In genomic region chr18:21704603-21705364, GRCh38 we compare ENCODE assay signal across 1 cellular context.
A peak's percentile ranks its signal among the peaks of the same experiment; 100 is the strongest.
TF ChIP-seq lines count a peak whose summit lies in the region.

ABHD3 (minus strand) TSS chr18:21704774; CDS start chr18:21704665, 109 bp downstream.

TF ChIP-seq in HepG2, 621 proteins besides CTCF, POLR2A, EP300 and RAD21 (continued from another document and continues in another):
- peak; percentile 81 for TF ChIP-seq HMGXB3 (CRISPR knock-in tag; IDR thresholded peaks at IDR 0.05; ENCODE audit: borderline replicate concordance)
- peak; percentile 15 for TF ChIP-seq RBM39 (IDR thresholded peaks at IDR 0.05; ENCODE audit: low read depth, low read length, poor library complexity, severe bottlenecking)
- peak; percentile 35; the same call in 1 of the 2 replicates for TF ChIP-seq SRY (CRISPR knock-in tag; IDR thresholded peaks at IDR 0.05)
- 0 out of 2 replicates have a peak, but pooled peaks have one; percentile 68 for TF ChIP-seq ZNF749 (CRISPR knock-in tag; IDR thresholded peaks at IDR 0.05; ENCODE audit: borderline replicate concordance)
- peak; percentile 73; the same call in 1 of the 2 replicates for TF ChIP-seq ZNF232 (CRISPR knock-in tag; IDR thresholded peaks at IDR 0.05; ENCODE audit: borderline replicate concordance)
- TF ChIP-seq ZNF143 (CRISPR knock-in tag; IDR thresholded peaks at IDR 0.05): no peak
- no peak for TF ChIP-seq ZNF746 (CRISPR knock-in tag; IDR thresholded peaks at IDR 0.05)
- TF ChIP-seq RNF2 (conservative IDR thresholded peaks at IDR 0.05; ENCODE audit: low read depth): no peak
- TF ChIP-seq ZNF710 (CRISPR knock-in tag; IDR thresholded peaks at IDR 0.05; ENCODE audit: borderline replicate concordance): 0 out of 2 replicates have a peak, but pooled peaks have one; percentile 26
- 0 out of 2 replicates have a peak, but pooled peaks have one; percentile 49 for TF ChIP-seq ZNF572 (CRISPR knock-in tag; IDR thresholded peaks at IDR 0.05)
- TF ChIP-seq ZBTB7A (CRISPR knock-in tag; IDR thresholded peaks at IDR 0.05): peak; percentile 47; the same call in 1 of the 2 replicates
- TF ChIP-seq MIER3 (CRISPR knock-in tag; IDR thresholded peaks at IDR 0.05; ENCODE audit: borderline replicate concordance): peak; percentile 43; the same call in 1 of the 2 replicates
- no peak for TF ChIP-seq FOXO4 (CRISPR knock-in tag; conservative IDR thresholded peaks at IDR 0.05)
- TF ChIP-seq SATB2 (CRISPR knock-in tag; IDR thresholded peaks at IDR 0.05): no peak
- TF ChIP-seq CEBPG (CRISPR knock-in tag; IDR thresholded peaks at IDR 0.05): 0 out of 2 replicates have a peak, but pooled peaks have one; percentile 12
- TF ChIP-seq ZSCAN21 (CRISPR knock-in tag; IDR thresholded peaks at IDR 0.05; ENCODE audit: borderline replicate concordance): peak; percentile 90
- no peak for TF ChIP-seq ZNF580 (CRISPR knock-in tag; IDR thresholded peaks at IDR 0.05; ENCODE audit: borderline replicate concordance, low read depth)
- 0 out of 2 replicates have a peak, but pooled peaks have one; percentile 61 for TF ChIP-seq MEIS2 (CRISPR knock-in tag; IDR thresholded peaks at IDR 0.05)
- TF ChIP-seq ZFP36 (IDR thresholded peaks at IDR 0.05; ENCODE audit: borderline replicate concordance, low read depth, low read length, partially characterized antibody): no peak
- no peak; the same call in 1 of the 2 replicates for TF ChIP-seq ZNF713 (CRISPR knock-in tag; IDR thresholded peaks at IDR 0.05)
- 0 out of 2 replicates have a peak, but pooled peaks have one; percentile 32 for TF ChIP-seq ZNF678 (CRISPR knock-in tag; IDR thresholded peaks at IDR 0.05)
- TF ChIP-seq BRCA1 (CRISPR knock-in tag; IDR thresholded peaks at IDR 0.05): peak; percentile 54; the same call in 1 of the 2 replicates
- TF ChIP-seq DMAP1 (CRISPR knock-in tag; IDR thresholded peaks at IDR 0.05): no peak; the same call in 1 of the 2 replicates
- 0 out of 2 replicates have a peak, but pooled peaks have one; percentile 30 for TF ChIP-seq ZNF576 (CRISPR knock-in tag; IDR thresholded peaks at IDR 0.05)
- peak; percentile 68; the same call in 1 of the 2 replicates for TF ChIP-seq TBX2 (CRISPR knock-in tag; IDR thresholded peaks at IDR 0.05; ENCODE audit: borderline replicate concordance)
- no peak for TF ChIP-seq SKIL (CRISPR knock-in tag; IDR thresholded peaks at IDR 0.05; ENCODE audit: borderline replicate concordance)
- TF ChIP-seq SAP130 (CRISPR knock-in tag; IDR thresholded peaks at IDR 0.05; ENCODE audit: low read depth): peak; percentile 85
- peak; percentile 65 for TF ChIP-seq MED1 (CRISPR knock-in tag; IDR thresholded peaks at IDR 0.05)
- TF ChIP-seq RORA (CRISPR knock-in tag; IDR thresholded peaks at IDR 0.05): no peak
- no peak for TF ChIP-seq ZNF598 (CRISPR knock-in tag; IDR thresholded peaks at IDR 0.05; ENCODE audit: borderline replicate concordance)
- peak; percentile 64 for TF ChIP-seq ZNF547 (CRISPR knock-in tag; IDR thresholded peaks at IDR 0.05)
- TF ChIP-seq SOX5 (CRISPR knock-in tag; IDR thresholded peaks at IDR 0.05; ENCODE audit: borderline replicate concordance): no peak
- no peak for TF ChIP-seq JUNB (CRISPR knock-in tag; IDR thresholded peaks at IDR 0.05; ENCODE audit: borderline replicate concordance)
- TF ChIP-seq NFYC (CRISPR knock-in tag; IDR thresholded peaks at IDR 0.05): peak; percentile 44; the same call in 1 of the 2 replicates
- 0 out of 2 replicates have a peak, but pooled peaks have one; percentile 32 for TF ChIP-seq AKAP8 (CRISPR knock-in tag; IDR thresholded peaks at IDR 0.05)
- no peak for TF ChIP-seq GABPA (IDR thresholded peaks at IDR 0.05; ENCODE audit: low read depth, low read length)
- peak; percentile 52; the same call in 1 of the 2 replicates for TF ChIP-seq GABPA (CRISPR knock-in tag; IDR thresholded peaks at IDR 0.05; ENCODE audit: low read depth)
- TF ChIP-seq ATF3 (CRISPR knock-in tag; IDR thresholded peaks at IDR 0.05): no peak
- peak; percentile 45; the same call in 1 of the 2 replicates for TF ChIP-seq ARID5B (CRISPR knock-in tag; IDR thresholded peaks at IDR 0.05)
- TF ChIP-seq ZBTB26 (CRISPR knock-in tag; IDR thresholded peaks at IDR 0.05; ENCODE audit: borderline replicate concordance): peak; percentile 58; the same call in 1 of the 2 replicates
- peak; percentile 78 for TF ChIP-seq ASH2L (IDR thresholded peaks at IDR 0.05; ENCODE audit: insufficient read length, low read depth, low read length)
- TF ChIP-seq ZNF205 (CRISPR knock-in tag; IDR thresholded peaks at IDR 0.05): peak; percentile 36; the same call in 1 of the 2 replicates
